1 cellular context compared by ENCODE assay signal in the genomic region with DNA sequence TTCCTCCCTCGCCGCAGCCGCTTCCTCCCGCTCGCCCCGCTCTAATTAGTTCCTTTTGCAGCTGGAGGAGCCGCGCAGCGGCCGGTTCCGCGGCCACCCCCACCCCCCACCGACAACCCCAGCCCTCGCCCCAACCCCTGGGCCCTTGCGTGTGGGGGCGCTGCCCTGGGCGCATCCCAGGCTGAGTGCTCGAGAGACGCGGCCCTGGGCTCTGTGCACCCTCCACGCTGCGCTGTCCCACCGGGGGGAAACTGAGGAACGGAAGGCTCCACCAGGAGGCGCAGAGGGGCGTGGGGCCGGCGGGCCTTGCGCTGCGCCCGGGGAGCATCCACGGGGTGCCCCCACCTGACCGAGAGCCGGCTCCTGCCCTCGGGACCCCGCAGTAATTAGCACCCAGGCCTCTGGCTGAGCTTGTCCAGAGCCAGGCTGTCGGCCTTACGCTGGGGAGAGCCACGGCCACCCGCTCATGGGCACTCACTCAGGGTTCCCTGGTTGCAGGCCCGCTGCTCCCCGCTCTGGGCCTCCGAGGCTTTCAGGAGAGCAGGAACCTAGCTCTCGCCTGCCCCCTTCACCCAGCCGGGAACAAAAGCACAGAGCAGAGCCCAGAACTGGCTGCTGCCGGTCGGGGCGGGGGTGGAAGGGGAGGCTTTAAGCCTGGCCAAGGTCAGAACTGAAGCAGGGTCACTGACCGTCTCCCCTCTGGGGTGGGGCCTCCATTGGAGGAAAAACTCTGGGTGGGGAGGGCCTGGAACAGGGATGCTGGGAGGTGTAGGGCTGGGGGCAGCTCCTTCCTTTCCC.
A peak's percentile ranks its signal among the peaks of the same experiment; 100 is the strongest.
TF ChIP-seq lines count a peak whose summit lies in the region.

No MANE protein-coding gene starts in this region.

TF ChIP-seq in HepG2, 621 proteins besides CTCF, POLR2A, EP300 and RAD21 (continued from another document and continues in another):
- TF ChIP-seq BATF2 (CRISPR knock-in tag; IDR thresholded peaks at IDR 0.05) (no peak), ZNF672 (CRISPR knock-in tag; IDR thresholded peaks at IDR 0.05) (no peak), SMYD3 (CRISPR knock-in tag; IDR thresholded peaks at IDR 0.05) (no peak), ZNF12 (CRISPR knock-in tag; IDR thresholded peaks at IDR 0.05) (peak; percentile 25; the same call in 1 of the 2 replicates), ZNF703 (CRISPR knock-in tag; IDR thresholded peaks at IDR 0.05; ENCODE audit: borderline replicate concordance) (no peak; the same call in 1 of the 2 replicates), ARNTL (CRISPR knock-in tag; IDR thresholded peaks at IDR 0.05) (no peak), MLLT10 (CRISPR knock-in tag; IDR thresholded peaks at IDR 0.05) (no peak), ASH2L (IDR thresholded peaks at IDR 0.05; ENCODE audit: insufficient read length, low read depth, low read length) (peak; percentile 39), SCMH1 (CRISPR knock-in tag; IDR thresholded peaks at IDR 0.05; ENCODE audit: borderline replicate concordance) (no peak), HNRNPL (IDR thresholded peaks at IDR 0.05; ENCODE audit: low read depth, low read length) (peak; percentile 91), MLX (CRISPR knock-in tag; IDR thresholded peaks at IDR 0.05) (no peak), ZNF160 (CRISPR knock-in tag; IDR thresholded peaks at IDR 0.05) (0 out of 2 replicates have a peak, but pooled peaks have one; percentile 40), ZNF235 (CRISPR knock-in tag; IDR thresholded peaks at IDR 0.05; ENCODE audit: borderline replicate concordance) (0 out of 2 replicates have a peak, but pooled peaks have one; percentile 23), CHD4 (IDR thresholded peaks at IDR 0.05; ENCODE audit: borderline replicate concordance, low read length) (no peak), ZNF121 (CRISPR knock-in tag; IDR thresholded peaks at IDR 0.05) (no peak), ZFP1 (CRISPR knock-in tag; IDR thresholded peaks at IDR 0.05) (0 out of 2 replicates have a peak, but pooled peaks have one; percentile 37), GLMP (CRISPR knock-in tag; IDR thresholded peaks at IDR 0.05; ENCODE audit: borderline replicate concordance) (no peak), ZNF263 (CRISPR knock-in tag; IDR thresholded peaks at IDR 0.05) (peak; percentile 59; the same call in 1 of the 2 replicates), ZNF557 (CRISPR knock-in tag; IDR thresholded peaks at IDR 0.05) (no peak), GTF2F1 (IDR thresholded peaks at IDR 0.05; ENCODE audit: low read length) (no peak), PHF5A (CRISPR knock-in tag; IDR thresholded peaks at IDR 0.05; ENCODE audit: low read depth, unreplicated experiment) (peak; percentile 71), ZNF468 (CRISPR knock-in tag; IDR thresholded peaks at IDR 0.05) (no peak), NCOA2 (CRISPR knock-in tag; IDR thresholded peaks at IDR 0.05) (peak; percentile 59), HINFP (CRISPR knock-in tag; IDR thresholded peaks at IDR 0.05; ENCODE audit: low read depth) (0 out of 2 replicates have a peak, but pooled peaks have one; percentile 21), ZNF800 (CRISPR knock-in tag; IDR thresholded peaks at IDR 0.05) (peak; percentile 63; the same call in 1 of the 2 replicates), SUZ12 (IDR thresholded peaks at IDR 0.05; ENCODE audit: low read depth, low read length) (no peak), ZNF773 (CRISPR knock-in tag; IDR thresholded peaks at IDR 0.05; ENCODE audit: borderline replicate concordance) (peak; percentile 60; the same call in 1 of the 2 replicates), ZNF350 (CRISPR knock-in tag; IDR thresholded peaks at IDR 0.05; ENCODE audit: borderline replicate concordance, low read depth) (peak; percentile 51; the same call in 1 of the 2 replicates), ZBTB33 (CRISPR knock-in tag; IDR thresholded peaks at IDR 0.05) (peak; percentile 67; the same call in 1 of the 2 replicates), ZNF547 (CRISPR knock-in tag; IDR thresholded peaks at IDR 0.05) (peak; percentile 71), ELF3 (CRISPR knock-in tag; IDR thresholded peaks at IDR 0.05) (peak; percentile 68), TEAD2 (CRISPR knock-in tag; IDR thresholded peaks at IDR 0.05) (no peak), ZNF616 (CRISPR knock-in tag; IDR thresholded peaks at IDR 0.05; ENCODE audit: low read depth) (peak; percentile 51; the same call in 1 of the 2 replicates), CC2D1A (CRISPR knock-in tag; IDR thresholded peaks at IDR 0.05) (0 out of 2 replicates have a peak, but pooled peaks have one; percentile 76), ATF7 (IDR thresholded peaks at IDR 0.05) (no peak), ATF7 (CRISPR knock-in tag; IDR thresholded peaks at IDR 0.05) (0 out of 2 replicates have a peak, but pooled peaks have one; percentile 8), ZNF614 (CRISPR knock-in tag; IDR thresholded peaks at IDR 0.05; ENCODE audit: borderline replicate concordance) (no peak; the same call in 1 of the 2 replicates)
- TF ChIP-seq, protein P1, sequence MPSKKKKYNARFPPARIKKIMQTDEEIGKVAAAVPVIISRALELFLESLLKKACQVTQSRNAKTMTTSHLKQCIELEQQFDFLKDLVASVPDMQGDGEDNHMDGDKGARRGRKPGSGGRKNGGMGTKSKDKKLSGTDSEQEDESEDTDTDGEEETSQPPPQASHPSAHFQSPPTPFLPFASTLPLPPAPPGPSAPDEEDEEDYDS (CRISPR knock-in tag; IDR thresholded peaks at IDR 0.05): peak; percentile 68; the same call in 1 of the 2 replicates
- TF ChIP-seq, protein P2, sequence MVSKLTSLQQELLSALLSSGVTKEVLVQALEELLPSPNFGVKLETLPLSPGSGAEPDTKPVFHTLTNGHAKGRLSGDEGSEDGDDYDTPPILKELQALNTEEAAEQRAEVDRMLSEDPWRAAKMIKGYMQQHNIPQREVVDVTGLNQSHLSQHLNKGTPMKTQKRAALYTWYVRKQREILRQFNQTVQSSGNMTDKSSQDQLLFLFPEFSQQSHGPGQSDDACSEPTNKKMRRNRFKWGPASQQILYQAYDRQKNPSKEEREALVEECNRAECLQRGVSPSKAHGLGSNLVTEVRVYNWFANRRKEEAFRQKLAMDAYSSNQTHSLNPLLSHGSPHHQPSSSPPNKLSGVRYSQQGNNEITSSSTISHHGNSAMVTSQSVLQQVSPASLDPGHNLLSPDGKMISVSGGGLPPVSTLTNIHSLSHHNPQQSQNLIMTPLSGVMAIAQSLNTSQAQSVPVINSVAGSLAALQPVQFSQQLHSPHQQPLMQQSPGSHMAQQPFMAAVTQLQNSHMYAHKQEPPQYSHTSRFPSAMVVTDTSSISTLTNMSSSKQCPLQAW (CRISPR knock-in tag; IDR thresholded peaks at IDR 0.05): peak; percentile 94
- TF ChIP-seq, protein P3, sequence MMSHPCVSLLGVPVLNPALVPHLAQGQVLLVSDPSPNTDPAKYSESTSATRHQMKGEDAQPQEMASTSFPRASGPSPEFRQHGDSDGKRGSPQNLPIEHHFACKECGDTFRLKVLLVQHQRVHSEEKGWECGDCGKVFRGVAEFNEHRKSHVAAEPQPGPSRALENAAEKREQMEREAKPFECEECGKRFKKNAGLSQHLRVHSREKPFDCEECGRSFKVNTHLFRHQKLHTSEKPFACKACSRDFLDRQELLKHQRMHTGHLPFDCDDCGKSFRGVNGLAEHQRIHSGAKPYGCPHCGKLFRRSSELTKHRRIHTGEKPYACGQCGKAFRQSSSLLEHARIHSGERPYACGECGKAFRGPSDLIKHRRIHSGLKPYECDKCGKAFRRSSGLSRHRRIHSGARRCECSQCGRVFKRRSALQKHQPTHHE (CRISPR knock-in tag; IDR thresholded peaks at IDR 0.05; ENCODE audit: borderline replicate concordance): no peak
- TF ChIP-seq, protein P4, sequence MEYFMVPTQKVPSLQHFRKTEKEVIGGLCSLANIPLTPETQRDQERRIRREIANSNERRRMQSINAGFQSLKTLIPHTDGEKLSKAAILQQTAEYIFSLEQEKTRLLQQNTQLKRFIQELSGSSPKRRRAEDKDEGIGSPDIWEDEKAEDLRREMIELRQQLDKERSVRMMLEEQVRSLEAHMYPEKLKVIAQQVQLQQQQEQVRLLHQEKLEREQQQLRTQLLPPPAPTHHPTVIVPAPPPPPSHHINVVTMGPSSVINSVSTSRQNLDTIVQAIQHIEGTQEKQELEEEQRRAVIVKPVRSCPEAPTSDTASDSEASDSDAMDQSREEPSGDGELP (IDR thresholded peaks at IDR 0.05; ENCODE audit: borderline replicate concordance, low read depth): no peak
- TF ChIP-seq, protein P5, sequence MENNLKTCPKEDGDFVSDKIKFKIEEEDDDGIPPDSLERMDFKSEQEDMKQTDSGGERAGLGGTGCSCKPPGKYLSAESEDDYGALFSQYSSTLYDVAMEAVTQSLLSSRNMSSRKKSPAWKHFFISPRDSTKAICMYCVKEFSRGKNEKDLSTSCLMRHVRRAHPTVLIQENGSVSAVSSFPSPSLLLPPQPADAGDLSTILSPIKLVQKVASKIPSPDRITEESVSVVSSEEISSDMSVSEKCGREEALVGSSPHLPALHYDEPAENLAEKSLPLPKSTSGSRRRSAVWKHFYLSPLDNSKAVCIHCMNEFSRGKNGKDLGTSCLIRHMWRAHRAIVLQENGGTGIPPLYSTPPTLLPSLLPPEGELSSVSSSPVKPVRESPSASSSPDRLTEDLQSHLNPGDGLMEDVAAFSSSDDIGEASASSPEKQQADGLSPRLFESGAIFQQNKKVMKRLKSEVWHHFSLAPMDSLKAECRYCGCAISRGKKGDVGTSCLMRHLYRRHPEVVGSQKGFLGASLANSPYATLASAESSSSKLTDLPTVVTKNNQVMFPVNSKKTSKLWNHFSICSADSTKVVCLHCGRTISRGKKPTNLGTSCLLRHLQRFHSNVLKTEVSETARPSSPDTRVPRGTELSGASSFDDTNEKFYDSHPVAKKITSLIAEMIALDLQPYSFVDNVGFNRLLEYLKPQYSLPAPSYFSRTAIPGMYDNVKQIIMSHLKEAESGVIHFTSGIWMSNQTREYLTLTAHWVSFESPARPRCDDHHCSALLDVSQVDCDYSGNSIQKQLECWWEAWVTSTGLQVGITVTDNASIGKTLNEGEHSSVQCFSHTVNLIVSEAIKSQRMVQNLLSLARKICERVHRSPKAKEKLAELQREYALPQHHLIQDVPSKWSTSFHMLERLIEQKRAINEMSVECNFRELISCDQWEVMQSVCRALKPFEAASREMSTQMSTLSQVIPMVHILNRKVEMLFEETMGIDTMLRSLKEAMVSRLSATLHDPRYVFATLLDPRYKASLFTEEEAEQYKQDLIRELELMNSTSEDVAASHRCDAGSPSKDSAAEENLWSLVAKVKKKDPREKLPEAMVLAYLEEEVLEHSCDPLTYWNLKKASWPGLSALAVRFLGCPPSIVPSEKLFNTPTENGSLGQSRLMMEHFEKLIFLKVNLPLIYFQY (CRISPR knock-in tag; IDR thresholded peaks at IDR 0.05; ENCODE audit: borderline replicate concordance): peak; percentile 84; the same call in 1 of the 2 replicates
